24 cellular contexts compared by ENCODE assay signal in the genomic region with DNA sequence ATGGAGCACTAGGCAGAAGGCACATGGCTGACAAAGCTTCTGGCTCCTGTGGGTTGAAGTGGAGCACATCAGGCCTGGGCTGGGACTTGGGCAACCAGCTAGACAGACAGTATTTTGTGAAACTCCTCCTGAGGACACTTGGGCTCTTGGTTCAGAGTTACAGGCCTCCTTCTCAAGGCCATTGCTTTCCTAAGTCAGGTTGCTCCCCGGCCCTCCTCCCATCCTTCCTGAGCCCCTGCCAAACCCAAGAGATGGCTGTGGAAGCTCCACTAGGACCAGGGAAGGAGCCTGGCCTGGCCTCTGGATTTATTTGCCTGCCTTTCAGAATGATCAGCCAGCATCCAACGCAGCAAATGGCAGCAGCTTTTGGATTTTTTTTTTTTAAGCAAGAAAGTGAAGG.
"Had no signal": no experiment of that assay in that cellular context is flagged by ENCODE, and none has a peak within 500 bp of the region (broad histone marks: within the 10 kb centered on the region; RNA-seq: fewer than 3 reads in every experiment).

No MANE protein-coding gene starts in this region.

- H3K36me3 ChIP-seq: MG63, WERI-Rb-1 had no signal

- H3K4me3 Mint-ChIP-seq: activated CD4-positive, alpha-beta memory T cell treated with anti-CD3 and anti-CD28 coated beads, Interleukin-2, amount 10 ng/mL, durations not matched to agents 7 days and 5 days; activated CD4-positive, alpha-beta T cell treated with anti-CD3 and anti-CD28 coated beads for 36 hours; activated naive CD4-positive, alpha-beta T cell treated with anti-CD3 and anti-CD28 coated beads, Interleukin-2, amount 10 ng/mL, durations not matched to agents 7 days and 5 days; activated naive CD8-positive, alpha-beta T cell treated with anti-CD3 and anti-CD28 coated beads for 36 hours; T-cell had no signal

- H3K4me1 Mint-ChIP-seq: activated naive CD4-positive, alpha-beta T cell treated with anti-CD3 and anti-CD28 coated beads, Interleukin-2, amount 10 ng/mL, durations not matched to agents 7 days and 5 days had no signal

- H3K9me3 Mint-ChIP-seq: activated CD4-positive, alpha-beta memory T cell treated with anti-CD3 and anti-CD28 coated beads, Interleukin-2, amount 10 ng/mL, durations not matched to agents 7 days and 5 days; activated naive CD4-positive, alpha-beta T cell treated with anti-CD3 and anti-CD28 coated beads, Interleukin-2, amount 10 ng/mL, durations not matched to agents 7 days and 5 days; activated T-helper 17 cell treated with anti-CD3 and anti-CD28 coated beads, Interleukin-2, amount 50 U/mL, for 72 hours; T-cell had no signal

- H3K27ac ChIP-seq: WERI-Rb-1 had no signal

- H3K36me3 Mint-ChIP-seq: activated naive CD4-positive, alpha-beta T cell treated with anti-CD3 and anti-CD28 coated beads, Interleukin-2, amount 10 ng/mL, durations not matched to agents 7 days and 5 days; activated naive CD8-positive, alpha-beta T cell treated with anti-CD3 and anti-CD28 coated beads for 36 hours; T-cell had no signal

- DNase-seq: activated CD4-positive, alpha-beta memory T cell treated with anti-CD3 and anti-CD28 coated beads, Interleukin-2, amount 10 ng/mL, durations not matched to agents 7 days and 5 days; activated CD4-positive, alpha-beta T cell treated with anti-CD3 and anti-CD28 coated beads for 36 hours; activated CD4-positive, alpha-beta T cell treated with anti-CD3 and anti-CD28 coated beads, Interleukin-2, amount 50 U/mL, for 1 hour; activated gamma-delta T cell treated with Interleukin-2 at 50 U/mL for 16 hours; activated naive CD4-positive, alpha-beta T cell treated with anti-CD3 and anti-CD28 coated beads, Interleukin-2, amount 10 ng/mL, durations not matched to agents 7 days and 5 days; activated naive CD8-positive, alpha-beta T cell treated with anti-CD3 and anti-CD28 coated beads for 36 hours; activated T-cell treated with anti-CD3 and anti-CD28 coated beads for 4 hours; activated T-cell treated with anti-CD3 and anti-CD28 coated beads, Interleukin-2, amount 50 U/mL, for 48 hours; MG63; MV-4-11; NCI-H1092 treated with DMSO at 0.1 percent for 48 hours; NCI-H1436; NCI-H1694 treated with DMSO at 0.1 percent for 48 hours; NCI-H2029 treated with DMSO at 0.1 percent for 48 hours; NCI-H345; NCI-H510A; NCI-H526 treated with DMSO at 0.1 percent for 48 hours; NCI-H82; SIG-M5; T-cell; T-helper 2 cell; T1000; WERI-Rb-1 had no signal

- H3K27ac Mint-ChIP-seq: activated CD4-positive, alpha-beta memory T cell treated with anti-CD3 and anti-CD28 coated beads, Interleukin-2, amount 10 ng/mL, durations not matched to agents 7 days and 5 days; activated CD4-positive, alpha-beta T cell treated with anti-CD3 and anti-CD28 coated beads for 36 hours; activated naive CD4-positive, alpha-beta T cell treated with anti-CD3 and anti-CD28 coated beads, Interleukin-2, amount 10 ng/mL, durations not matched to agents 7 days and 5 days; activated naive CD8-positive, alpha-beta T cell treated with anti-CD3 and anti-CD28 coated beads for 36 hours; T-cell had no signal

- H3K27me3 Mint-ChIP-seq: activated CD4-positive, alpha-beta T cell treated with anti-CD3 and anti-CD28 coated beads for 36 hours; activated naive CD8-positive, alpha-beta T cell treated with anti-CD3 and anti-CD28 coated beads for 36 hours; activated T-helper 17 cell treated with anti-CD3 and anti-CD28 coated beads, Interleukin-2, amount 50 U/mL, for 72 hours had no signal

- H3K4me3 ChIP-seq: MG63 had no signal

- H3K27me3 ChIP-seq: MG63 had no signal
